20 cellular contexts compared by ENCODE assay signal in genomic region chr12:49900371-49900770, GRCh38. TPM values are rescaled to one million over a fixed set of nuclear protein-coding genes. Genes with fewer than 3 reads are reported as not detected.
DNase-seq lines count a peak whose midpoint lies in the region; ATAC-seq, FAIRE-seq and TF ChIP-seq lines count a peak whose summit lies in the region.
"Had no signal": no experiment of that assay in that cellular context is flagged by ENCODE, and none has a peak within 500 bp of the region (broad histone marks: within the 10 kb centered on the region; RNA-seq: fewer than 3 reads in every experiment).

No MANE protein-coding gene starts in this region.

- no peak overlapping the region for H3K27ac ChIP-seq in RWPE2 (ENCODE audit: poor library complexity, severe bottlenecking)
- H3K27ac ChIP-seq in kidney (ENCODE audit: low read depth in 2 of 2, low read length in 2 of 2) = no peak overlapping the region
- no peak overlapping the region for H3K27ac ChIP-seq in osteoblast (ENCODE audit: low read depth, low read length)
- no peak overlapping the region for H3K27ac ChIP-seq in adrenal gland
- H3K27ac ChIP-seq: C4-2B had no signal

- no peak overlapping the region for H3K4me3 Mint-ChIP-seq in immature natural killer cell
- H3K4me3 Mint-ChIP-seq: CD4-positive, alpha-beta T cell; HFFc6 had no signal

- H3K4me2 ChIP-seq in osteoblast (ENCODE audit: insufficient read depth, low read length) = no peak overlapping the region

- no peak for FAIRE-seq in kidney (lab: Jason Lieb, UNC)
- FAIRE-seq: A204.1, HTR-8/SVneo had no signal

- no peaks in the 10 kb centered on the region for H4K20me1 ChIP-seq in osteoblast (ENCODE audit: insufficient read depth, low read length)

- H3K36me3 Mint-ChIP-seq in immature natural killer cell = no peaks in the 10 kb centered on the region

- no peak for ATAC-seq in RWPE2 (ENCODE audit: low read depth)
- ATAC-seq: HCT116 had no signal

- WGBS in adrenal gland, 4 donors = 77 to 89% (median 87%) methylated on average over 3 to 6 of the region's 6 CpGs

- no peak for TF ChIP-seq POLR2A in adrenal gland (IDR thresholded peaks at IDR 0.05)

- H3K9me3 ChIP-seq in RWPE2 (ENCODE audit: severe bottlenecking) (no peaks in the 10 kb centered on the region), kidney (ENCODE audit: control insufficient read depth in 1 of 2, low read length in 2 of 2) (no peaks in the 10 kb centered on the region), osteoblast (ENCODE audit: low read depth, low read length) (no peaks in the 10 kb centered on the region), adrenal gland (replicated peaks in 1 of 3) (no peaks in the 10 kb centered on the region)
- H3K9me3 ChIP-seq: BE2C had no signal

- no peaks in the 10 kb centered on the region for H3K36me3 ChIP-seq in RWPE2 (ENCODE audit: low read depth)
- no peaks in the 10 kb centered on the region for H3K36me3 ChIP-seq in kidney (ENCODE audit: control insufficient read depth in 1 of 2, insufficient read depth in 2 of 2, low read length in 2 of 2)
- H3K36me3 ChIP-seq in osteoblast (ENCODE audit: insufficient read depth, low read length) = no peaks in the 10 kb centered on the region
- H3K36me3 ChIP-seq in adrenal gland (replicated peaks in 1 of 2) = no peaks in the 10 kb centered on the region
- H3K36me3 ChIP-seq: BE2C had no signal

- intact Hi-C loops in kidney (cut with DNase I) (no loop called here), adrenal gland (cut with DNase I) (no loop called here)

- H3K4me1 ChIP-seq in RWPE2 (ENCODE audit: insufficient read depth, poor library complexity, severe bottlenecking) = no peaks in the 10 kb centered on the region
- peaks cover 4 to 6% of the 10 kb centered on the region in 2 donors for H3K4me1 ChIP-seq in kidney (ENCODE audit: control insufficient read depth in 1 of 2, insufficient read depth in 1 of 2, low read depth in 1 of 2, low read length in 2 of 2)
- no peaks in the 10 kb centered on the region for H3K4me1 ChIP-seq in osteoblast (ENCODE audit: insufficient read depth, low read length)
- peaks cover 4 to 33% of the 10 kb centered on the region in 2 donors for H3K4me1 ChIP-seq in adrenal gland (replicated peaks in 1 of 2)

- H3K4me3 ChIP-seq in RWPE2 (ENCODE audit: severe bottlenecking) = no peak overlapping the region
- H3K4me3 ChIP-seq in kidney (ENCODE audit: low read length in 2 of 2) = no peak overlapping the region
- no peak overlapping the region for H3K4me3 ChIP-seq in osteoblast (ENCODE audit: insufficient read depth, low read length)
- H3K4me3 ChIP-seq in adrenal gland = no peak overlapping the region

- H3K27me3 ChIP-seq in RWPE2 (ENCODE audit: insufficient read depth, poor library complexity, severe bottlenecking) (no peaks in the 10 kb centered on the region), osteoblast (ENCODE audit: insufficient read depth, low read length) (peaks cover 11% of the 10 kb centered on the region), adrenal gland (no peaks in the 10 kb centered on the region)
- H3K27me3 ChIP-seq: BE2C had no signal

- TF ChIP-seq CTCF in RWPE2 (IDR thresholded peaks at IDR 0.05; ENCODE audit: poor library complexity, severe bottlenecking) (no peak), kidney (IDR thresholded peaks at IDR 0.05; ENCODE audit: borderline replicate concordance, extremely low read depth, insufficient read depth) (no peak), osteoblast (IDR thresholded peaks at IDR 0.05; ENCODE audit: extremely low read depth, low read depth, low read length) (no peak), adrenal gland (IDR thresholded peaks at IDR 0.05) (no peak)

- DNase-seq in RWPE2 (ENCODE audit: low spot score) (peak; percentile 42), kidney (peak; percentile 62), osteoblast (ENCODE audit: insufficient read length, low spot score, missing footprints) (peak; percentile 42), NCI-H446 (lab: John Stamatoyannopoulos, UW) (no peak), SW480 (ENCODE audit: low spot score) (no peak), immature natural killer cell (no peak), adrenal gland (no peak)
- DNase-seq: ACHN; BE2C; CD4-positive, alpha-beta T cell; DMS79 treated with DMSO at 0.1 percent for 48 hours; GF-D8; GOT3; H7; HFFc6; IMR-90 had no signal

- no peak overlapping the region for H3K9ac ChIP-seq in kidney (ENCODE audit: low read length in 2 of 2)

- no peaks in the 10 kb centered on the region for H3K9me3 Mint-ChIP-seq in immature natural killer cell
- H3K9me3 Mint-ChIP-seq: CD4-positive, alpha-beta T cell; HFFc6 had no signal

- no peak overlapping the region for H2AFZ ChIP-seq in osteoblast (ENCODE audit: low read length)

- no peak overlapping the region for H3K27ac Mint-ChIP-seq in immature natural killer cell
- H3K27ac Mint-ChIP-seq: CD4-positive, alpha-beta T cell; HFFc6 had no signal

- H3K4me1 Mint-ChIP-seq in immature natural killer cell = peaks cover 10 to 11% of the 10 kb centered on the region in 2 donors

- H3K27me3 Mint-ChIP-seq in immature natural killer cell (ENCODE audit: low read depth in 3 of 3) = peaks cover 0 to 6% (median 5%) of the 10 kb centered on the region in 3 donors

- H3K79me2 ChIP-seq in osteoblast (ENCODE audit: insufficient read depth, low read length) = no peaks in the 10 kb centered on the region

RNA-seq across cellular contexts. Expression of gene FAIM2, which starts 3.3 kb away (rescaled TPM):
- 5.5 TPM for total RNA-seq in kidney
- polyA plus RNA-seq in kidney (ENCODE audit: insufficient read depth, low read depth, low replicate concordance) = 1.3 TPM
- 0.88 and 1.4 TPM in 2 replicates for total RNA-seq in osteoblast
- polyA plus RNA-seq in immature natural killer cell = 1 to 10 TPM in 1 of 3 donors, under 1 TPM in 1, not detected in 1; 0.77 to 1.8 TPM
- total RNA-seq in adrenal gland = 10 to 100 TPM in 3 of 8 donors, 1 to 10 TPM in 4, under 1 TPM in 1; 0.35 to 46.1 (median 3.6) TPM
- 10 to 100 TPM; 13.4 to 50.8 (median 45.9) TPM for polyA plus RNA-seq in adrenal gland
- total RNA-seq: CD4-positive, alpha-beta T cell; H7 had no signal

RNA-seq across cellular contexts. Expression of gene AQP2, which starts 50.2 kb away (rescaled TPM):
- total RNA-seq in kidney (122 TPM), osteoblast (not detected in 2 replicates), adrenal gland (10 to 100 TPM in 3 of 8 donors, 1 to 10 TPM in 2, under 1 TPM in 2, not detected in 1; 0.10 to 53.2 (median 2.4) TPM)
- polyA plus RNA-seq in kidney (ENCODE audit: insufficient read depth, low read depth, low replicate concordance) (666 TPM), immature natural killer cell (not detected), adrenal gland (10 to 100 TPM in 1 of 3 donors, under 1 TPM in 2; 0.40 to 81.0 (median 0.61) TPM)
- total RNA-seq: CD4-positive, alpha-beta T cell; H7; HFFc6; IMR-90 had no signal
- polyA plus RNA-seq: IMR-90 had no signal

RNA-seq across cellular contexts. Expression of gene BCDIN3D, which starts 57.5 kb away (rescaled TPM):
- total RNA-seq in kidney = 5.1 TPM
- polyA plus RNA-seq in kidney (ENCODE audit: insufficient read depth, low read depth, low replicate concordance) = 4.6 TPM
- total RNA-seq in osteoblast = 4.7 and 5.4 TPM in 2 replicates
- 1 to 10 TPM; 3.0 to 5.1 (median 4.5) TPM for polyA plus RNA-seq in immature natural killer cell
- total RNA-seq in adrenal gland = 1 to 10 TPM; 1.9 to 8.9 (median 4.8) TPM
- polyA plus RNA-seq in adrenal gland = 1 to 10 TPM; 2.4 to 8.1 (median 3.4) TPM

Comparison
In these comparisons a context has a peak if more than half of its experiments do, and no peak if none do; other contexts are left out.
1. DNase-seq: peak in RWPE2 (single experiment), kidney (single experiment) and osteoblast (single experiment); none in NCI-H446 (0 of 2), SW480 (single experiment), immature natural killer cell (0 of 3) and adrenal gland (0 of 7).